In genomic region chr2:121436918-121437317, GRCh38 we compare ENCODE assay signal across 30 cellular contexts.
"Had no signal": no experiment of that assay in that cellular context is flagged by ENCODE, and none has a peak within 500 bp of the region (broad histone marks: within the 10 kb centered on the region; RNA-seq: fewer than 3 reads in every experiment).

No MANE protein-coding gene starts in this region.

- DNase-seq: dorsolateral prefrontal cortex; effector CD4-positive, alpha-beta T cell; foreskin fibroblast; gastrocnemius medialis; head of caudate nucleus; kidney; mucosa of descending colon; naive B cell; stimulated activated CD4-positive, alpha-beta T cell treated with anti-CD3 and anti-CD28 coated beads, Interleukin-12 subunit alpha, Interleukin-12 subunit beta, amount 100 ng/mL, for 4 hours; stimulated activated CD4-positive, alpha-beta T cell treated with anti-CD3 and anti-CD28 coated beads, Interleukin-1b, Interleukin-23, amount 100 ng/mL, for 48 hours; stimulated activated CD4-positive, alpha-beta T cell treated with anti-CD3 and anti-CD28 coated beads, Interleukin-4, amount 100 ng/mL, for 1 hour; stimulated activated CD8-positive, alpha-beta memory T cell treated with anti-CD3 and anti-CD28 coated beads, Interleukin-4, amount 100 ng/mL, for 48 hours; stimulated activated naive CD8-positive, alpha-beta T cell treated with anti-CD3 and anti-CD28 coated beads, Interleukin-15, Interleukin-2, amounts not matched to agents 100 U/mL and 50 U/mL, for 24 hours; substantia nigra; testis; tibial artery had no signal

- ATAC-seq: esophagus mucosa; gastrocnemius medialis; left lobe of liver; mucosa of descending colon; natural killer cell treated with Interleukin-12 subunit alpha and Interleukin-12 subunit beta and Interleukin-15 and Interleukin-18, amount 100 ng/mL, for 72 hours; sciatic nerve; stimulated activated naive CD8-positive, alpha-beta T cell treated with anti-CD3 and anti-CD28 coated beads, Interleukin-15, Interleukin-2, amounts not matched to agents 100 U/mL and 50 U/mL, for 24 hours had no signal

- H3K9me3 Mint-ChIP-seq: memory B cell; naive B cell; natural killer cell treated with Interleukin-12 subunit alpha and Interleukin-12 subunit beta and Interleukin-15 and Interleukin-18, amount 100 ng/mL, for 72 hours; neural progenitor cell; type B pancreatic cell had no signal

- H3K27me3 ChIP-seq: dorsolateral prefrontal cortex, gastrocnemius medialis, hepatocyte, neural progenitor cell, testis, tibial artery had no signal

- H3K4me3 Mint-ChIP-seq: memory B cell; naive B cell; natural killer cell treated with Interleukin-12 subunit alpha and Interleukin-12 subunit beta and Interleukin-15 and Interleukin-18, amount 100 ng/mL, for 72 hours; neural progenitor cell; type B pancreatic cell had no signal

- H3K27ac ChIP-seq: dorsolateral prefrontal cortex, epithelial cell of prostate, gastrocnemius medialis, hepatocyte, neural progenitor cell, parathyroid adenoma, testis, tibial artery had no signal

- H3K4me2 ChIP-seq: hepatocyte, neural progenitor cell, smooth muscle cell had no signal

- H3K27me3 Mint-ChIP-seq: memory B cell; naive B cell; natural killer cell treated with Interleukin-12 subunit alpha and Interleukin-12 subunit beta and Interleukin-15 and Interleukin-18, amount 100 ng/mL, for 72 hours; progenitor cell of endocrine pancreas; type B pancreatic cell had no signal

- H3K4me1 Mint-ChIP-seq: memory B cell, naive B cell, neural progenitor cell had no signal

- H3K4me1 ChIP-seq: gastrocnemius medialis, neural progenitor cell, testis, tibial artery had no signal

- H3K4me3 ChIP-seq: dorsolateral prefrontal cortex, gastrocnemius medialis, hepatocyte, lung, mucosa of descending colon, neural progenitor cell, smooth muscle cell, testis, tibial artery had no signal

- H3K9ac ChIP-seq: neural progenitor cell, parathyroid adenoma had no signal

- H3K27ac Mint-ChIP-seq: memory B cell; naive B cell; natural killer cell treated with Interleukin-12 subunit alpha and Interleukin-12 subunit beta and Interleukin-15 and Interleukin-18, amount 100 ng/mL, for 72 hours; neural progenitor cell; progenitor cell of endocrine pancreas; type B pancreatic cell had no signal

- FAIRE-seq: colon, kidney had no signal

- H3K79me2 ChIP-seq: hepatocyte, parathyroid adenoma had no signal

- H2AFZ ChIP-seq: hepatocyte, neural progenitor cell, parathyroid adenoma had no signal

- H3K9me3 ChIP-seq: gastrocnemius medialis, mucosa of descending colon, testis, tibial artery had no signal
